ENCODE assay signal across 21 cellular contexts in the genomic region with DNA sequence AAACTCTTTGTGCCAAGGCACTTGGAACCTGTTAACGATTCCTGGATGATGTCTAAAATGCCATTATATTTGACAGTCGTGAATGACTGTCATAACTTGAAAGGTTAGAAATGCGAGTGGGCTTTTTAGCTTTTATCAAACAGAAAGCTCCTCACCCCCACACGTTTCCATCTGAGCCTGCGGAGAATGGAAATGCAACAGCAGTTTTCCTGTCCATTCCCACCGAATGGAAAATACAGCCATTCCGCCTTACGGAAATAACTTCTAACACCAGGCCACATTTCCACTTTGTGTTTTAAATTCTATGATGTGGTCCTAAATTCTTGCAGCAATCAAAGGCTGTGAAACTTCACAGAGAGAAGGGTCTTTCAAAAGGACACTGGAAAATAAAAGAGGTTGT.
DNase-seq lines count a peak whose midpoint lies in the region; ATAC-seq and TF ChIP-seq lines count a peak whose summit lies in the region.
"Had no signal": no experiment of that assay in that cellular context is flagged by ENCODE, and none has a peak within 500 bp of the region (broad histone marks: within the 10 kb centered on the region; RNA-seq: fewer than 3 reads in every experiment).

No MANE protein-coding gene starts in this region.

- no peaks in the 10 kb centered on the region for H3K27me3 ChIP-seq in body of pancreas

- H3K4me3 ChIP-seq in body of pancreas = no peak overlapping the region
- H3K4me3 ChIP-seq: GM12878 had no signal

- TF ChIP-seq POLR2A in body of pancreas (IDR thresholded peaks at IDR 0.05) = no peak

- H3K4me1 Mint-ChIP-seq in activated T-cell treated with anti-CD3 and anti-CD28 coated beads, Interleukin-2, amount 50 U/mL, for 24 hours (ENCODE audit: low read depth) = peaks cover 86% of the 10 kb centered on the region
- peaks cover 87% of the 10 kb centered on the region for H3K4me1 Mint-ChIP-seq in stimulated activated naive CD8-positive, alpha-beta T cell treated with anti-CD3 and anti-CD28 coated beads, Interleukin-15, Interleukin-2, amounts not matched to agents 100 ng/mL and 50 ng/mL, for 24 hours (ENCODE audit: low read depth)
- H3K4me1 Mint-ChIP-seq in activated naive CD8-positive, alpha-beta T cell (ENCODE audit: low read depth) = peaks cover 82% of the 10 kb centered on the region
- H3K4me1 Mint-ChIP-seq in stimulated activated naive CD8-positive, alpha-beta T cell treated with anti-CD3 and anti-CD28 coated beads, Interleukin-15, amount 100 ng/mL, for 72 hours = peaks cover 79% of the 10 kb centered on the region

- H3K27ac ChIP-seq in body of pancreas = no peak overlapping the region

- H3K27ac Mint-ChIP-seq in activated T-cell treated with anti-CD3 and anti-CD28 coated beads, Interleukin-2, amount 50 U/mL, for 24 hours = peak overlapping the region; percentile 97
- peak overlapping the region; percentile 95 for H3K27ac Mint-ChIP-seq in stimulated activated naive CD8-positive, alpha-beta T cell treated with anti-CD3 and anti-CD28 coated beads, Interleukin-15, Interleukin-2, amounts not matched to agents 100 ng/mL and 50 ng/mL, for 24 hours
- H3K27ac Mint-ChIP-seq in activated naive CD8-positive, alpha-beta T cell = peak overlapping the region; percentile 99
- H3K27ac Mint-ChIP-seq in stimulated activated naive CD8-positive, alpha-beta T cell treated with anti-CD3 and anti-CD28 coated beads, Interleukin-15, amount 100 ng/mL, for 72 hours = peak overlapping the region in 1 of 2 donors; percentile 99
- H3K27ac Mint-ChIP-seq: HFFc6 had no signal

- H3K36me3 Mint-ChIP-seq in activated T-cell treated with anti-CD3 and anti-CD28 coated beads, Interleukin-2, amount 50 U/mL, for 24 hours (ENCODE audit: low read depth) = peaks cover 16% of the 10 kb centered on the region
- H3K36me3 Mint-ChIP-seq in stimulated activated naive CD8-positive, alpha-beta T cell treated with anti-CD3 and anti-CD28 coated beads, Interleukin-15, Interleukin-2, amounts not matched to agents 100 ng/mL and 50 ng/mL, for 24 hours (ENCODE audit: low read depth) = peaks cover 6% of the 10 kb centered on the region
- peaks cover 14% of the 10 kb centered on the region for H3K36me3 Mint-ChIP-seq in activated naive CD8-positive, alpha-beta T cell
- H3K36me3 Mint-ChIP-seq: CD4-positive, CD25-positive, alpha-beta regulatory T cell had no signal

- H3K4me3 Mint-ChIP-seq in activated T-cell treated with anti-CD3 and anti-CD28 coated beads, Interleukin-2, amount 50 U/mL, for 24 hours = peak overlapping the region; percentile 7
- H3K4me3 Mint-ChIP-seq in stimulated activated naive CD8-positive, alpha-beta T cell treated with anti-CD3 and anti-CD28 coated beads, Interleukin-15, Interleukin-2, amounts not matched to agents 100 ng/mL and 50 ng/mL, for 24 hours = peak overlapping the region; percentile 8
- H3K4me3 Mint-ChIP-seq in activated naive CD8-positive, alpha-beta T cell = peak overlapping the region; percentile 44
- H3K4me3 Mint-ChIP-seq in stimulated activated naive CD8-positive, alpha-beta T cell treated with anti-CD3 and anti-CD28 coated beads, Interleukin-15, amount 100 ng/mL, for 72 hours = peak overlapping the region; percentile 33 to 42
- H3K4me3 Mint-ChIP-seq: HFFc6 had no signal

- no peak for DNase-seq in activated T-cell treated with anti-CD3 and anti-CD28 coated beads, Interleukin-2, amount 50 U/mL, for 24 hours
- DNase-seq in activated T-cell treated with anti-CD3 and anti-CD28 coated beads, Interleukin-2, amount 50 U/mL, for 48 hours = no peak
- no peak for DNase-seq in stimulated activated naive CD8-positive, alpha-beta T cell treated with anti-CD3 and anti-CD28 coated beads, Interleukin-15, Interleukin-2, amounts not matched to agents 100 U/mL and 50 U/mL, for 24 hours
- no peak for DNase-seq in stimulated activated naive CD8-positive, alpha-beta T cell treated with anti-CD3 and anti-CD28 coated beads, Interleukin-15, amount 100 ng/mL, for 72 hours
- DNase-seq in hippocampal formation (lab: John Stamatoyannopoulos, UW) (no peak), body of pancreas (no peak)
- DNase-seq: Caco-2, DND-41, H7, HFFc6, NCI-H1417, NCI-H1694 treated with DMSO at 0.1 percent for 48 hours, NCI-H2081 treated with DMSO at 0.1 percent for 48 hours, NCI-H2171 treated with DMSO at 0.1 percent for 48 hours, NCI-H446, NCI-H526, OCI-M1 had no signal

- no peak for ATAC-seq in stimulated activated naive CD8-positive, alpha-beta T cell treated with anti-CD3 and anti-CD28 coated beads, Interleukin-15, Interleukin-2, amounts not matched to agents 100 U/mL and 50 U/mL, for 24 hours
- ATAC-seq in stimulated activated naive CD8-positive, alpha-beta T cell treated with anti-CD3 and anti-CD28 coated beads, Interleukin-15, amount 100 ng/mL, for 72 hours = no peak
- ATAC-seq in body of pancreas = no peak
- ATAC-seq: GM12878 had no signal

- no peaks in the 10 kb centered on the region for H3K27me3 Mint-ChIP-seq in activated T-cell treated with anti-CD3 and anti-CD28 coated beads, Interleukin-2, amount 50 U/mL, for 24 hours
- no peaks in the 10 kb centered on the region for H3K27me3 Mint-ChIP-seq in stimulated activated naive CD8-positive, alpha-beta T cell treated with anti-CD3 and anti-CD28 coated beads, Interleukin-15, Interleukin-2, amounts not matched to agents 100 ng/mL and 50 ng/mL, for 24 hours
- H3K27me3 Mint-ChIP-seq in activated naive CD8-positive, alpha-beta T cell = no peaks in the 10 kb centered on the region
- no peaks in the 10 kb centered on the region for H3K27me3 Mint-ChIP-seq in stimulated activated naive CD8-positive, alpha-beta T cell treated with anti-CD3 and anti-CD28 coated beads, Interleukin-15, amount 100 ng/mL, for 72 hours
- H3K27me3 Mint-ChIP-seq: CD4-positive, CD25-positive, alpha-beta regulatory T cell had no signal

- no peaks in the 10 kb centered on the region for H3K9me3 ChIP-seq in body of pancreas
- H3K9me3 ChIP-seq: Caco-2 had no signal

- H3K9me3 Mint-ChIP-seq in activated T-cell treated with anti-CD3 and anti-CD28 coated beads, Interleukin-2, amount 50 U/mL, for 24 hours = peaks cover 8% of the 10 kb centered on the region
- H3K9me3 Mint-ChIP-seq in stimulated activated naive CD8-positive, alpha-beta T cell treated with anti-CD3 and anti-CD28 coated beads, Interleukin-15, Interleukin-2, amounts not matched to agents 100 ng/mL and 50 ng/mL, for 24 hours = peaks cover 6% of the 10 kb centered on the region
- peaks cover 4% of the 10 kb centered on the region for H3K9me3 Mint-ChIP-seq in activated naive CD8-positive, alpha-beta T cell (ENCODE audit: low read depth)
- peaks cover 6 to 7% of the 10 kb centered on the region in 2 donors for H3K9me3 Mint-ChIP-seq in stimulated activated naive CD8-positive, alpha-beta T cell treated with anti-CD3 and anti-CD28 coated beads, Interleukin-15, amount 100 ng/mL, for 72 hours

- no peak for TF ChIP-seq CTCF in body of pancreas (IDR thresholded peaks at IDR 0.05)

- no peaks in the 10 kb centered on the region for H3K4me1 ChIP-seq in body of pancreas

- no peaks in the 10 kb centered on the region for H3K36me3 ChIP-seq in body of pancreas (replicated peaks in 1 of 2; ENCODE audit: insufficient read depth in 1 of 2, low read depth in 2 of 2)

- WGBS in body of pancreas, 2 donors = 61 to 71% methylated on average over 8 of the region's 8 CpGs

- intact Hi-C loops in body of pancreas (cut with DNase I) = no loop called here
